8 cellular contexts compared by ENCODE assay signal in genomic region chr21:44871576-44872265, GRCh38. TPM values are rescaled to one million over a fixed set of nuclear protein-coding genes. Genes with fewer than 3 reads are reported as not detected.
DNase-seq lines count a peak whose midpoint lies in the region; ATAC-seq and TF ChIP-seq lines count a peak whose summit lies in the region.

No MANE protein-coding gene starts in this region.

- TF ChIP-seq POLR2A in right lobe of liver (IDR thresholded peaks at IDR 0.05), result no peak

- CTCF ChIA-PET in Panc1 (lab: Charles Lee), result no interaction called here

- POLR2A ChIA-PET in Panc1 (lab: Charles Lee), result no interaction called here

- H3K9me3 ChIP-seq in Panc1 (ENCODE audit: control insufficient read depth, insufficient read depth, low read depth, low read length) (no peaks in the 10 kb centered on the region), right lobe of liver (no peaks in the 10 kb centered on the region)

- TF ChIP-seq CTCF in Panc1 (IDR thresholded peaks at IDR 0.05), result no peak
- no peak for TF ChIP-seq CTCF in right lobe of liver (IDR thresholded peaks at IDR 0.05)

- intact Hi-C loops in Panc1 (cut with micrococcal nuclease; ENCODE audit: unreplicated experiment) (loop anchor here (10.0 kb wide), 1 partner anchor 53 kb away; the partner anchor contains the start of gene ITGB2), right lobe of liver (cut with DNase I) (no loop called here)

- H3K4me1 ChIP-seq in Panc1 (ENCODE audit: control insufficient read depth, insufficient read depth, low read length) (peaks cover 44% of the 10 kb centered on the region), right lobe of liver (peaks cover 0 to 61% (median 26%) of the 10 kb centered on the region in 4 donors)

- in situ Hi-C loops in Panc1 (cut with HindIII; ENCODE audit: low pct_unique_long_range_greater_than_20kb, low sequenced_read_pairs), result no loop called here

- H3K4me3 ChIP-seq in GM08714 (ENCODE audit: low read length), result peak overlapping the region; percentile 83; the same call in 1 of the 2 replicates
- peak overlapping the region; percentile 81 to 85 for H3K4me3 ChIP-seq in Panc1 (ENCODE audit: low read depth in 2 of 2, low read length in 2 of 2)
- peak overlapping the region; percentile 70 to 94 (median 82) for H3K4me3 ChIP-seq in right lobe of liver

- whole genome bisulfite sequencing in right lobe of liver (ENCODE audit: insufficient coverage, low coverage, low lambda C conversion rate, missing lambda C conversion rate), result 6% methylated on average over 14 of the region's 14 CpGs

- no TSS peak for BruUV-seq in Panc1 (replicated peaks; lab: Mats Ljungman, UMichigan)

- DNase-seq in Panc1 (ENCODE audit: low read depth, low spot score), result no peak
- DNase-seq in right lobe of liver, result peak; percentile 54 to 75 (median 60)
- DNase-seq in superior temporal gyrus (ENCODE audit: extremely low spot score), result peak; percentile 31
- no peak for DNase-seq in NCI-H526 treated with DMSO at 0.1 percent for 48 hours (lab: John Stamatoyannopoulos, UW)
- DNase-seq in mucosa of gallbladder (ENCODE audit: low spot score), result no peak

- no peaks in the 10 kb centered on the region for H3K27me3 ChIP-seq in Panc1 (ENCODE audit: control insufficient read depth, insufficient read depth, low read length)
- no peaks in the 10 kb centered on the region for H3K27me3 ChIP-seq in right lobe of liver

- H3K36me3 ChIP-seq in Panc1 (ENCODE audit: control insufficient read depth, insufficient read depth, low read length) (no peaks in the 10 kb centered on the region; the same call in 1 of the 2 replicates), right lobe of liver (no peaks in the 10 kb centered on the region)

- peak overlapping the region; percentile 95 for H3K27ac ChIP-seq in Panc1 (ENCODE audit: low read length)
- H3K27ac ChIP-seq in cingulate gyrus (ENCODE audit: low read depth, low read length), result peak overlapping the region; percentile 75
- peak overlapping the region; percentile 81 to 93 (median 88) for H3K27ac ChIP-seq in right lobe of liver

- ATAC-seq in Panc1 (no peak), right lobe of liver (peak; percentile 24 to 44 (median 38)), HG02678 (IDR thresholded peaks at IDR 0.05; ENCODE audit: unreplicated experiment) (no peak)

RNA-seq across cellular contexts. Expression of gene PTTG1IP, which starts 1.8 kb away (rescaled TPM):
- total RNA-seq in Panc1 (2021; ENCODE audit: unreplicated experiment) (226 TPM), right lobe of liver (100 to 1,000 TPM in 3 of 6 experiments, 10 to 100 TPM in 3; 54.3 to 195 (median 140) TPM), mucosa of gallbladder (295 TPM)
- polyA plus RNA-seq in Panc1 (2012; ENCODE audit: insufficient read length), result 169 TPM

RNA-seq across cellular contexts. Expression of gene ITGB2, which starts 49.0 kb away (rescaled TPM):
- total RNA-seq in Panc1 (2021; ENCODE audit: unreplicated experiment), result 3.0 TPM
- 3.4 TPM for polyA plus RNA-seq in Panc1 (2012; ENCODE audit: insufficient read length)
- 10 to 100 TPM; 12.9 to 61.8 (median 36.6) TPM for total RNA-seq in right lobe of liver
- total RNA-seq in mucosa of gallbladder, result 84.5 TPM

RNA-seq across cellular contexts. Expression of gene SUMO3, which starts 53.9 kb away (rescaled TPM):
- total RNA-seq in Panc1 (2021; ENCODE audit: unreplicated experiment) (41.4 TPM), right lobe of liver (10 to 100 TPM; 33.4 to 41.2 (median 36.6) TPM), mucosa of gallbladder (70.5 TPM)
- 55.8 TPM for polyA plus RNA-seq in Panc1 (2012; ENCODE audit: insufficient read length)

Comparison
In these comparisons a context has a peak if more than half of its experiments do, and no peak if none do; other contexts are left out.
1. ATAC-seq: peak in right lobe of liver (4 of 4); none in Panc1 (single experiment) and HG02678 (single experiment).
2. DNase-seq: peak in right lobe of liver (3 of 3) and superior temporal gyrus (single experiment); none in Panc1 (single experiment), NCI-H526 treated with DMSO at 0.1 percent for 48 hours (single experiment) and mucosa of gallbladder (single experiment).
3. Peak in every context shown above with its lines, with median percentiles within 50 percentile points of each other: H3K4me3 ChIP-seq and H3K27ac ChIP-seq.